Comparison of ENCODE assay signal across 7 cellular contexts in the genomic region with DNA sequence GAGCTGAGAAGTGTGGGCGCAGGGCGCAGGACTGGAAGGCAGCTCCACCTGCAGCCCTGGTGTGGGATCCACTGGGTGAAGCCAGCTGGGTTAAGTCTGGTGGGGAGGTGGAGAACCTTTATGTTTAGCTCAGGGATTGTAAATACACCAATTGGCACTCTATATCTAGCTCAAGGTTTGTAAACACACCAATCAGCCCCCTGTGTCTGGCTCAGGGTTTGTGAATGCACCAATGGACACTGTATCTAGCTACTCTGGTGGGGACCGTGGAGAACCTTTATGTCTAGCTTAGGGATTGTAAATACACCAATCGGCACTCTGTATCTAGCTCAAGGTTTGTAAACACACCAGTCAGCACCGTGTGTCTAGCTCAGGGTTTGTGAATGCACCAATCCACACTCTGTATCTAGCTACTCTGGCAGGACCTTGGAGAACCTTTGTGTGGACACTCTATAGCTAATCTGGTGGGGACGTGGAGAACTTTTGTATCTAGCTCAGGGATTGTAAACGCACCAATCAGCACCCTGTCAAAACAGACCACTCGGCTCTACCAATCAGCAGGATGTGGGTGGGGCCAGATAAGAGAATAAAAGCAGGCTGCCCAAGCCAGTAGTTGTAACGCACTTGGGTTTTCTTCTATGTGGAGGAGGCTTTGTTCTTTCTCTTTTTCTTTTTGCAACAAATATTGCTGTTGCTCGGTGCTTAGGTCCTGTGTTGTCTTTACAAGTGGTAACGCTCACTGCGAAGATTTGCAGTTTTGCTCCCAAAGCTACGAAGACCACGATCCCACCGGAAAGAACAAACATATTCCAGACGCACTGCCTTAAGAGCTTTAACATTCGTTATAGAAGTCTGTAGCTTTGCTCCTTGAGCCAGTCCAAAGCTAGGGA. TPM values are rescaled to one million over a fixed set of nuclear protein-coding genes. Genes with fewer than 3 reads are reported as not detected.
DNase-seq lines count a peak whose midpoint lies in the region; ATAC-seq and TF ChIP-seq lines count a peak whose summit lies in the region.
"Not testable (repeated sequence)": the region's sequence is repeated elsewhere in the genome, so short reads cannot be mapped to it uniquely, and the experiment has no call there.
"Had no signal": no experiment of that assay in that cellular context is flagged by ENCODE, and none has a peak within 500 bp of the region (broad histone marks: within the 10 kb centered on the region; RNA-seq: fewer than 3 reads in every experiment).

No MANE protein-coding gene starts in this region.

- H3K4me3 ChIP-seq in Caco-2 (ENCODE audit: low read depth, low read length) = not testable (repeated sequence)
- H3K4me3 ChIP-seq in lower lobe of right lung (peak overlapping the region; percentile 75), spleen (peak overlapping the region; percentile 41 to 67 (median 54))

- ATAC-seq in lower lobe of right lung = not testable (repeated sequence)

- H3K9me3 Mint-ChIP-seq in Caco-2 (ENCODE audit: unreplicated experiment) = not testable (repeated sequence)
- H3K9me3 Mint-ChIP-seq in activated CD4-positive, alpha-beta T cell treated with anti-CD3 and anti-CD28 coated beads, Interleukin-2, amount 10 ng/mL, durations not matched to agents 7 days and 5 days = peaks cover 21% of the 10 kb centered on the region
- peaks cover 22% of the 10 kb centered on the region for H3K9me3 Mint-ChIP-seq in dendritic cell treated with granulocyte-macrophage colony-stimulating factor and Interleukin-4, amounts not matched to agents 40 ng/mL and 50 ng/mL, for 4 days

- not testable (repeated sequence) for TF ChIP-seq POLR2A in spleen (IDR thresholded peaks at IDR 0.05)

- not testable (repeated sequence) for H3K36me3 ChIP-seq in Caco-2 (ENCODE audit: control insufficient read depth, insufficient read depth, low read length); lower lobe of right lung
- peaks cover 0 to 16% (median 2%) of the 10 kb centered on the region in 6 donors for H3K36me3 ChIP-seq in spleen

- H3K4me3 Mint-ChIP-seq in Caco-2 (ENCODE audit: unreplicated experiment) = peak overlapping the region; percentile 96
- H3K4me3 Mint-ChIP-seq in activated CD4-positive, alpha-beta T cell treated with anti-CD3 and anti-CD28 coated beads, Interleukin-2, amount 10 ng/mL, durations not matched to agents 7 days and 5 days = peak overlapping the region; percentile 95
- H3K4me3 Mint-ChIP-seq in dendritic cell treated with granulocyte-macrophage colony-stimulating factor and Interleukin-4, amounts not matched to agents 40 ng/mL and 50 ng/mL, for 4 days = peak overlapping the region; percentile 81

- H3K27me3 Mint-ChIP-seq in Caco-2 (ENCODE audit: insufficient read depth, unreplicated experiment); activated CD4-positive, alpha-beta T cell treated with anti-CD3 and anti-CD28 coated beads, Interleukin-2, amount 10 ng/mL, durations not matched to agents 7 days and 5 days; dendritic cell treated with granulocyte-macrophage colony-stimulating factor and Interleukin-4, amounts not matched to agents 40 ng/mL and 50 ng/mL, for 4 days: not testable (repeated sequence)

- peak overlapping the region; percentile 97 for H3K27ac Mint-ChIP-seq in Caco-2 (ENCODE audit: unreplicated experiment)
- H3K27ac Mint-ChIP-seq in activated CD4-positive, alpha-beta T cell treated with anti-CD3 and anti-CD28 coated beads, Interleukin-2, amount 10 ng/mL, durations not matched to agents 7 days and 5 days = peak overlapping the region; percentile 97
- peak overlapping the region; percentile 97 for H3K27ac Mint-ChIP-seq in dendritic cell treated with granulocyte-macrophage colony-stimulating factor and Interleukin-4, amounts not matched to agents 40 ng/mL and 50 ng/mL, for 4 days

- H3K36me3 Mint-ChIP-seq in Caco-2 (ENCODE audit: insufficient read depth, unreplicated experiment) = peaks cover 21% of the 10 kb centered on the region
- peaks cover 39% of the 10 kb centered on the region for H3K36me3 Mint-ChIP-seq in activated CD4-positive, alpha-beta T cell treated with anti-CD3 and anti-CD28 coated beads, Interleukin-2, amount 10 ng/mL, durations not matched to agents 7 days and 5 days (ENCODE audit: low read depth)
- H3K36me3 Mint-ChIP-seq in dendritic cell treated with granulocyte-macrophage colony-stimulating factor and Interleukin-4, amounts not matched to agents 40 ng/mL and 50 ng/mL, for 4 days (ENCODE audit: low read depth) = peaks cover 31% of the 10 kb centered on the region

- H3K27ac ChIP-seq in lower lobe of right lung (peak overlapping the region; percentile 90), spleen (peak overlapping the region in 7 of 8 donors; percentile 83 to 94 (median 92))

- not testable (repeated sequence) for BruUV-seq in Caco-2 (replicated peaks; lab: Mats Ljungman, UMichigan)

- peaks cover 15% of the 10 kb centered on the region for H3K4me1 Mint-ChIP-seq in Caco-2 (ENCODE audit: low read depth, unreplicated experiment)
- H3K4me1 Mint-ChIP-seq in activated CD4-positive, alpha-beta T cell treated with anti-CD3 and anti-CD28 coated beads, Interleukin-2, amount 10 ng/mL, durations not matched to agents 7 days and 5 days = peaks cover 68% of the 10 kb centered on the region
- peaks cover 36% of the 10 kb centered on the region for H3K4me1 Mint-ChIP-seq in dendritic cell treated with granulocyte-macrophage colony-stimulating factor and Interleukin-4, amounts not matched to agents 40 ng/mL and 50 ng/mL, for 4 days (ENCODE audit: low read depth)

- DNase-seq in Caco-2, lower lobe of right lung, spleen: not testable (repeated sequence)
- peak; percentile 29 for DNase-seq in NCI-H2171 treated with DMSO at 0.1 percent for 48 hours (lab: John Stamatoyannopoulos, UW)
- DNase-seq in activated CD4-positive, alpha-beta T cell treated with anti-CD3 and anti-CD28 coated beads, Interleukin-2, amount 10 ng/mL, durations not matched to agents 7 days and 5 days = peak; percentile 24

- H3K9me3 ChIP-seq in Caco-2, lower lobe of right lung: not testable (repeated sequence)
- peaks cover 0 to 25% (median 14%) of the 10 kb centered on the region in 8 donors for H3K9me3 ChIP-seq in spleen

- H3K4me1 ChIP-seq in Caco-2 = not testable (repeated sequence)
- H3K4me1 ChIP-seq in lower lobe of right lung = peaks cover 25% of the 10 kb centered on the region
- peaks cover 11 to 62% (median 33%) of the 10 kb centered on the region in 6 donors for H3K4me1 ChIP-seq in spleen

- not testable (repeated sequence) for H3K27me3 ChIP-seq in Caco-2 (replicated peaks; ENCODE audit: control insufficient read depth, insufficient read depth, low read length); lower lobe of right lung (ENCODE audit: low read depth); spleen (replicated peaks in 1 of 7)

- intact Hi-C loops in Caco-2 (cut with micrococcal nuclease; ENCODE audit: unreplicated experiment); lower lobe of right lung (cut with DNase I); spleen (cut with DNase I; ENCODE audit: low total_unique reads): not testable (repeated sequence)
- intact Hi-C loops in dendritic cell treated with granulocyte-macrophage colony-stimulating factor and Interleukin-4, amounts not matched to agents 40 ng/mL and 50 ng/mL, for 4 days (cut with micrococcal nuclease) = loop anchor here (1.0 kb wide), 1 partner anchor 27 kb away; the partner anchor contains the start of genes C6orf52 and PAK1IP1

- CTCF ChIA-PET in Caco-2 (lab: Charles Lee) = not testable (repeated sequence)
- CTCF ChIA-PET in activated CD4-positive, alpha-beta T cell treated with anti-CD3 and anti-CD28 coated beads, Interleukin-2, amount 10 ng/mL, durations not matched to agents 7 days and 5 days (lab: Charles Lee) = interaction anchor here (0.9 to 2.3 kb wide), 4 partner anchors 22 to 372 kb away, joined by 3 to 10 read pairs (median 3); partner anchors contain the start of genes SMIM13 and TMEM14B

- 80 to 91% (median 86%) methylated on average over 17 of the region's 17 CpGs for WGBS in spleen, 5 donors

- POLR2A ChIA-PET in Caco-2 (lab: Charles Lee) = interaction anchor here (1.6 to 1.8 kb wide), 2 partner anchors 26 kb away, joined by 17 to 36 read pairs; partner anchors contain the start of genes C6orf52, PAK1IP1 and TMEM14B
- POLR2A ChIA-PET in activated CD4-positive, alpha-beta T cell treated with anti-CD3 and anti-CD28 coated beads, Interleukin-2, amount 10 ng/mL, durations not matched to agents 7 days and 5 days (lab: Charles Lee) = interaction anchor here (0.7 to 1.2 kb wide), 3 partner anchors 26 to 191 kb away, joined by 3 to 7 read pairs (median 5); partner anchors contain the start of genes C6orf52 and PAK1IP1

- not testable (repeated sequence) for TF ChIP-seq CTCF in Caco-2 (IDR thresholded peaks at IDR 0.05; ENCODE audit: insufficient read depth in 1 of 2, low read depth in 1 of 2, low read length in 1 of 2, severe bottlenecking in 1 of 2, unreplicated experiment in 1 of 2); lower lobe of right lung (IDR thresholded peaks at IDR 0.05); spleen (IDR thresholded peaks at IDR 0.05 in 8 of 11, conservative IDR thresholded peaks at IDR 0.05 in 3 of 11)

RNA-seq across cellular contexts. Expression of gene TMEM14C, which starts 1.7 kb away (rescaled TPM):
- total RNA-seq in Caco-2 (2022) (116 and 134 TPM in 2 replicates), lower lobe of right lung (81.9 TPM), spleen (10 to 100 TPM; 40.7 to 92.6 (median 60.7) TPM)
- total RNA-seq in activated CD4-positive, alpha-beta T cell treated with anti-CD3 and anti-CD28 coated beads, Interleukin-2, amount 10 ng/mL, durations not matched to agents 7 days and 5 days = 10 to 100 TPM; 65.6 to 66.6 TPM
- polyA plus RNA-seq in spleen = 100 to 1,000 TPM in 1 of 3 donors, 10 to 100 TPM in 2; 69.5 to 115 (median 87.5) TPM

RNA-seq across cellular contexts. Expression of gene TMEM14B, which starts 26.4 kb away (rescaled TPM):
- total RNA-seq in Caco-2 (2022) = 104 and 105 TPM in 2 replicates
- total RNA-seq in activated CD4-positive, alpha-beta T cell treated with anti-CD3 and anti-CD28 coated beads, Interleukin-2, amount 10 ng/mL, durations not matched to agents 7 days and 5 days = 10 to 100 TPM; 78.3 to 83.6 TPM
- 61.0 TPM for total RNA-seq in lower lobe of right lung
- total RNA-seq in spleen = 10 to 100 TPM; 49.7 to 63.0 (median 57.9) TPM
- 10 to 100 TPM; 67.4 to 83.5 (median 69.4) TPM for polyA plus RNA-seq in spleen

RNA-seq across cellular contexts. Expression of gene PAK1IP1, which starts 26.4 kb away (rescaled TPM):
- total RNA-seq in Caco-2 (2022) = 23.9 and 25.9 TPM in 2 replicates
- 10 to 100 TPM; 13.4 to 15.1 TPM for total RNA-seq in activated CD4-positive, alpha-beta T cell treated with anti-CD3 and anti-CD28 coated beads, Interleukin-2, amount 10 ng/mL, durations not matched to agents 7 days and 5 days
- total RNA-seq in lower lobe of right lung = 9.5 TPM
- 10 to 100 TPM in 4 of 7 donors, 1 to 10 TPM in 3; 7.3 to 13.6 (median 10.8) TPM for total RNA-seq in spleen
- polyA plus RNA-seq in spleen = 10 to 100 TPM in 2 of 3 donors, 1 to 10 TPM in 1; 8.4 to 14.7 (median 11.4) TPM

RNA-seq across cellular contexts. Expression of gene C6orf52, which starts 26.8 kb away (rescaled TPM):
- 3.1 and 4.3 TPM in 2 replicates for total RNA-seq in Caco-2 (2022)
- 1 to 10 TPM; 1.1 to 1.9 TPM for total RNA-seq in activated CD4-positive, alpha-beta T cell treated with anti-CD3 and anti-CD28 coated beads, Interleukin-2, amount 10 ng/mL, durations not matched to agents 7 days and 5 days
- 1.3 TPM for total RNA-seq in lower lobe of right lung
- total RNA-seq in spleen = 1 to 10 TPM in 2 of 7 donors, under 1 TPM in 1, not detected in 4; 0.50 to 1.5 (median 1.1) TPM
- under 1 TPM; 0.42 to 0.96 (median 0.64) TPM for polyA plus RNA-seq in spleen
- total RNA-seq: omental fat pad had no signal
